36 cellular contexts compared by ENCODE assay signal in the genomic region with DNA sequence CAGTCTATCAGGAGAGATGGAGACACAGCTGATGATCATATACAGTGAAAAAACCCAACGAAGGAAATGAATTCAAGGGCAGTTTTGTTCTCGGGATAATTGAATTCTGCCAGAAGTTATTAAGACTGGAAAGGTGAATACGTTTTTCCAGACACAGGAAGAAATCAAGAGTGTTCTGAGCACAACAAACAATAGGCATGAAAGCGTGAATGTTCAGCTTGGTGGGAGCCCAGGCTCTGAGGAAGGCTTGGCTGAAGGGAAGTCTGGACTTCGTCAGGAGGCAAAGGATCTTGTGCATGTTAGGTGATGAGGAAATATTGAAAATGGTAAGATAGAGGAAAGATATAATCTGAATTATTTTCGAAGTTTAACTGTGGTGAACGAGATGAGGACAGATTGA. TPM values are rescaled to one million over a fixed set of nuclear protein-coding genes. Genes with fewer than 3 reads are reported as not detected.
"Had no signal": no experiment of that assay in that cellular context is flagged by ENCODE, and none has a peak within 500 bp of the region (broad histone marks: within the 10 kb centered on the region; RNA-seq: fewer than 3 reads in every experiment).

No MANE protein-coding gene starts in this region.

- H3K4me1 ChIP-seq: Peyer's patch, SJSA1 had no signal

- DNase-seq: activated CD4-positive, alpha-beta memory T cell treated with anti-CD3 and anti-CD28 coated beads, Interleukin-2, amount 10 ng/mL, durations not matched to agents 7 days and 5 days; activated CD4-positive, alpha-beta T cell treated with anti-CD3 and anti-CD28 coated beads for 1 hour; activated CD4-positive, alpha-beta T cell treated with anti-CD3 and anti-CD28 coated beads for 48 hours; activated CD4-positive, CD25-positive, alpha-beta regulatory T cell; activated CD8-positive, alpha-beta memory T cell treated with anti-CD3 and anti-CD28 coated beads for 24 hours; activated CD8-positive, alpha-beta memory T cell treated with anti-CD3 and anti-CD28 coated beads, Interleukin-2, amount 10 ng/mL, durations not matched to agents 7 days and 5 days; activated effector memory CD4-positive, alpha-beta T cell treated with anti-CD3 and anti-CD28 coated beads, Interleukin-2, amount 50 U/mL, for 16 hours; activated naive CD4-positive, alpha-beta T cell; activated naive CD4-positive, alpha-beta T cell treated with anti-CD3 and anti-CD28 coated beads, Interleukin-2, amount 50 U/mL, for 16 hours; activated naive CD8-positive, alpha-beta T cell treated with anti-CD3 and anti-CD28 coated beads for 36 hours; activated T-cell treated with anti-CD3 and anti-CD28 coated beads, Interleukin-2, amount 50 U/mL, for 1 hour; activated T-cell treated with anti-CD3 and anti-CD28 coated beads, Interleukin-2, amount 50 U/mL, for 72 hours; amniotic stem cell; aorta; brain microvascular endothelial cell; NCI-H1092 treated with DMSO at 0.1 percent for 48 hours; NCI-H1417; NCI-H146; NCI-H187; NCI-H2029 treated with DMSO at 0.1 percent for 48 hours; NCI-H2107; NCI-H345; NCI-H524 treated with DMSO at 0.1 percent for 48 hours; NK-92 treated with Interleukin-12 subunit alpha and Interleukin-12 subunit beta, amount 100 ng/mL, for 24 hours; PC-3; Peyer's patch; RPMI8226; SHP77 treated with DMSO at 0.1 percent for 48 hours; T1000; WERI-Rb-1 had no signal

- H3K27ac ChIP-seq: brain microvascular endothelial cell, Peyer's patch, SJSA1, WERI-Rb-1 had no signal

- H3K27me3 Mint-ChIP-seq: activated CD4-positive, alpha-beta memory T cell treated with anti-CD3 and anti-CD28 coated beads, Interleukin-2, amount 10 ng/mL, durations not matched to agents 7 days and 5 days; activated CD8-positive, alpha-beta memory T cell treated with anti-CD3 and anti-CD28 coated beads, Interleukin-2, amount 10 ng/mL, durations not matched to agents 7 days and 5 days; activated naive CD8-positive, alpha-beta T cell treated with anti-CD3 and anti-CD28 coated beads for 36 hours; activated T-helper 17 cell treated with anti-CD3 and anti-CD28 coated beads, Interleukin-2, amount 50 U/mL, for 72 hours had no signal

- H3K36me3 Mint-ChIP-seq: activated CD8-positive, alpha-beta memory T cell treated with anti-CD3 and anti-CD28 coated beads, Interleukin-2, amount 10 ng/mL, durations not matched to agents 7 days and 5 days; activated naive CD8-positive, alpha-beta T cell treated with anti-CD3 and anti-CD28 coated beads for 36 hours had no signal

- H3K27ac Mint-ChIP-seq: activated CD4-positive, alpha-beta memory T cell treated with anti-CD3 and anti-CD28 coated beads, Interleukin-2, amount 10 ng/mL, durations not matched to agents 7 days and 5 days; activated CD8-positive, alpha-beta memory T cell treated with anti-CD3 and anti-CD28 coated beads, Interleukin-2, amount 10 ng/mL, durations not matched to agents 7 days and 5 days; activated naive CD8-positive, alpha-beta T cell treated with anti-CD3 and anti-CD28 coated beads for 36 hours; activated T-helper 17 cell treated with anti-CD3 and anti-CD28 coated beads, Interleukin-2, amount 50 U/mL, for 72 hours had no signal

- H3K9me3 Mint-ChIP-seq: activated CD4-positive, alpha-beta memory T cell treated with anti-CD3 and anti-CD28 coated beads, Interleukin-2, amount 10 ng/mL, durations not matched to agents 7 days and 5 days; activated naive CD8-positive, alpha-beta T cell treated with anti-CD3 and anti-CD28 coated beads for 36 hours had no signal

- H3K4me3 ChIP-seq: K562, Peyer's patch, SJSA1 had no signal

- H3K4me1 Mint-ChIP-seq: activated CD4-positive, alpha-beta memory T cell treated with anti-CD3 and anti-CD28 coated beads, Interleukin-2, amount 10 ng/mL, durations not matched to agents 7 days and 5 days; activated CD8-positive, alpha-beta memory T cell treated with anti-CD3 and anti-CD28 coated beads, Interleukin-2, amount 10 ng/mL, durations not matched to agents 7 days and 5 days; activated naive CD8-positive, alpha-beta T cell treated with anti-CD3 and anti-CD28 coated beads for 36 hours; activated T-helper 17 cell treated with anti-CD3 and anti-CD28 coated beads, Interleukin-2, amount 50 U/mL, for 72 hours had no signal

- H3K4me3 Mint-ChIP-seq: activated CD4-positive, alpha-beta memory T cell treated with anti-CD3 and anti-CD28 coated beads, Interleukin-2, amount 10 ng/mL, durations not matched to agents 7 days and 5 days; activated CD8-positive, alpha-beta memory T cell treated with anti-CD3 and anti-CD28 coated beads, Interleukin-2, amount 10 ng/mL, durations not matched to agents 7 days and 5 days; activated naive CD8-positive, alpha-beta T cell treated with anti-CD3 and anti-CD28 coated beads for 36 hours; activated T-cell treated with anti-CD3 and anti-CD28 coated beads, Interleukin-2, amount 50 U/mL, for 72 hours; activated T-helper 17 cell treated with anti-CD3 and anti-CD28 coated beads, Interleukin-2, amount 50 U/mL, for 72 hours had no signal

- H3K36me3 ChIP-seq: brain microvascular endothelial cell, Peyer's patch, SJSA1, WERI-Rb-1 had no signal

- ATAC-seq: activated CD8-positive, alpha-beta memory T cell treated with anti-CD3 and anti-CD28 coated beads, Interleukin-2, amount 10 ng/mL, durations not matched to agents 7 days and 5 days; activated T-cell treated with anti-CD3 and anti-CD28 coated beads, Interleukin-2, amount 50 U/mL, for 72 hours; activated T-helper 17 cell treated with anti-CD3 and anti-CD28 coated beads, Interleukin-2, amount 50 U/mL, for 72 hours; K562; PC-3 had no signal

- H3K9me3 ChIP-seq: Peyer's patch, SJSA1 had no signal

- H3K27me3 ChIP-seq: brain microvascular endothelial cell, Peyer's patch, SJSA1 had no signal

RNA-seq across cellular contexts. Expression of gene CYYR1, which starts 50.4 kb away (rescaled TPM):
- total RNA-seq: activated CD4-positive, alpha-beta memory T cell treated with anti-CD3 and anti-CD28 coated beads, Interleukin-2, amount 10 ng/mL, durations not matched to agents 7 days and 5 days; activated CD8-positive, alpha-beta memory T cell treated with anti-CD3 and anti-CD28 coated beads, Interleukin-2, amount 10 ng/mL, durations not matched to agents 7 days and 5 days; activated naive CD8-positive, alpha-beta T cell treated with anti-CD3 and anti-CD28 coated beads for 36 hours; activated T-cell treated with anti-CD3 and anti-CD28 coated beads, Interleukin-2, amount 50 U/mL, for 72 hours; activated T-helper 17 cell treated with anti-CD3 and anti-CD28 coated beads, Interleukin-2, amount 50 U/mL, for 72 hours; K562; M059J; PC-3; T-helper 1 cell treated with Interleukin-12 subunit alpha and Interleukin-12 subunit beta and Interleukin-4 antibody, amounts not matched to agents 30 ng/mL and 1 ng/mL, for 36 hours; T-helper 2 cell treated with Interferon-gamma antibody and Interleukin-4, amounts not matched to agents 100 ng/mL and 5 ng/mL, for 36 hours had no signal
